ENCODE assay signal across 14 cellular contexts in the genomic region with DNA sequence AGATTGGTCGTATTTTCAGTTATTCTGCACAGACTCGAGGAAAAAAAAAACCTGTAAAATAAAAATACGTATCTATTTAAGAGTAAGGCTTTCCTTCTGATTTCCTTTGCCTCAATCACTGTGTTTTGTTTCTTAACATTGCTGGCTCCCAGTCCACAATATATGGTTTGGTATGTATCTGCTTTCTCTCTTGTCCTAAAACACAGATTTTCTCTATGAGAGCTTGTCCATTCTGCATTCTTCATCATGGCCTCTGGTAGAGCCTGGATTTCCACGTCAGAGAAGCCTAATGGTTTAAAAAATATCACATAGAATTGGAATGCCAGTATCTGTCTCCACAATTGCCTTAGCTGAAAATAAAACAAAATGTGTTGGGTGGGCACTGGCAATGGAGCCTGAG. TPM values are rescaled to one million over a fixed set of nuclear protein-coding genes. Genes with fewer than 3 reads are reported as not detected.
A peak's percentile ranks its signal among the peaks of the same experiment; 100 is the strongest.
DNase-seq lines count a peak whose midpoint lies in the region; ATAC-seq, FAIRE-seq and TF ChIP-seq lines count a peak whose summit lies in the region.
"Had no signal": no experiment of that assay in that cellular context is flagged by ENCODE, and none has a peak within 500 bp of the region (broad histone marks: within the 10 kb centered on the region; RNA-seq: fewer than 3 reads in every experiment).

No MANE protein-coding gene starts in this region.

- CTCF ChIA-PET in activated CD4-positive, alpha-beta T cell treated with anti-CD3 and anti-CD28 coated beads for 36 hours (lab: Charles Lee): interaction anchor here (0.6 to 4.0 kb wide), 12 partner anchors 12 to 197 kb away, joined by 3 to 24 read pairs (median 4); a partner anchor contains a TSS
- CTCF ChIA-PET in HepG2 (lab: Yijun Ruan, JAX; ENCODE audit: low intra/inter-chr PET ratio, low total read pairs): no interaction called here

- H3K9ac ChIP-seq in mesenchymal stem cell (ENCODE audit: low read length): peak overlapping the region; percentile 71
- H3K9ac ChIP-seq in GM23248: no peak overlapping the region
- H3K9ac ChIP-seq in HepG2 (ENCODE audit: insufficient read depth, low read depth, low read length): no peak overlapping the region

- no peak overlapping the region for H2BK12ac ChIP-seq in mesenchymal stem cell (ENCODE audit: low read length in 2 of 2)

- 73% methylated on average over 3 of the region's 4 CpGs for WGBS in mesenchymal stem cell
- WGBS in GM23248 (ENCODE audit: low coverage in 1 of 2, low lambda C conversion rate in 2 of 2, missing lambda C conversion rate in 2 of 2), 2 experiments: 45 to 50% methylated on average over 4 of the region's 4 CpGs
- WGBS in HepG2 (ENCODE audit: low lambda C conversion rate): 2% methylated on average over 4 of the region's 4 CpGs

- H3K9me3 ChIP-seq in mesenchymal stem cell (ENCODE audit: control insufficient read depth, low read length): no peaks in the 10 kb centered on the region
- no peaks in the 10 kb centered on the region for H3K9me3 ChIP-seq in thoracic aorta
- H3K9me3 ChIP-seq in GM23248 (ENCODE audit: low read depth): no peaks in the 10 kb centered on the region
- no peaks in the 10 kb centered on the region for H3K9me3 ChIP-seq in HepG2 (ENCODE audit: low read length)
- H3K9me3 ChIP-seq: A549 had no signal

- H3K79me1 ChIP-seq in mesenchymal stem cell (replicated peaks; ENCODE audit: low read length, poor library complexity, severe bottlenecking): peaks cover 10% of the 10 kb centered on the region

- H4K91ac ChIP-seq in mesenchymal stem cell (ENCODE audit: low read length): no peak overlapping the region

- H2BK120ac ChIP-seq in mesenchymal stem cell (ENCODE audit: low read depth, low read length): no peak overlapping the region

- H2BK15ac ChIP-seq in mesenchymal stem cell (ENCODE audit: low read depth, poor library complexity, severe bottlenecking): no peak overlapping the region

- in situ Hi-C loops in astrocyte of the cerebellum (cut with HindIII; ENCODE audit: low sequenced_read_pairs): loop anchor here (25.0 kb wide), 1 partner anchor 178 kb away; no protein-coding TSS in a partner anchor
- in situ Hi-C loops in GM23248 (cut with MboI): loop anchor here (10.0 kb wide), 1 partner anchor 180 kb away; no protein-coding TSS in a partner anchor
- in situ Hi-C loops in HepG2 (cut with HindIII; ENCODE audit: extremely low pct_ligation_motif_present, low pct_unique_long_range_greater_than_20kb): no loop called here

- no peaks in the 10 kb centered on the region for H3K27me3 Mint-ChIP-seq in activated CD4-positive, alpha-beta T cell treated with anti-CD3 and anti-CD28 coated beads for 36 hours

- no peak overlapping the region for H3K14ac ChIP-seq in mesenchymal stem cell (ENCODE audit: low read length in 2 of 2)

- peak overlapping the region; percentile 68 for H3K4me3 ChIP-seq in astrocyte of the cerebellum (ENCODE audit: low read depth, low read length)
- no peak overlapping the region for H3K4me3 ChIP-seq in mesenchymal stem cell (ENCODE audit: insufficient read depth in 1 of 2, low read depth in 1 of 2, low read length in 2 of 2)
- peak overlapping the region; percentile 86 for H3K4me3 ChIP-seq in thoracic aorta
- H3K4me3 ChIP-seq in GM23248: no peak overlapping the region
- H3K4me3 ChIP-seq in HepG2 (replicated peaks in 1 of 3; ENCODE audit: insufficient read depth in 1 of 3, low read depth in 2 of 3, low read length in 3 of 3): no peak overlapping the region
- H3K4me3 ChIP-seq: A549 had no signal

- no peak overlapping the region for H3K18ac ChIP-seq in mesenchymal stem cell (ENCODE audit: low read depth in 1 of 2, low read length in 2 of 2)

- H4K20me1 ChIP-seq in GM23248 (ENCODE audit: insufficient read depth) (no peaks in the 10 kb centered on the region), HepG2 (ENCODE audit: insufficient read depth, low read length) (no peaks in the 10 kb centered on the region)

- H3K36me3 Mint-ChIP-seq in activated CD4-positive, alpha-beta T cell treated with anti-CD3 and anti-CD28 coated beads for 36 hours (ENCODE audit: low read depth): peaks cover 26% of the 10 kb centered on the region

- H2AK5ac ChIP-seq in mesenchymal stem cell (ENCODE audit: low read length, severe bottlenecking): no peak overlapping the region

- ATAC-seq in activated CD4-positive, alpha-beta T cell treated with anti-CD3 and anti-CD28 coated beads for 36 hours: no peak
- ATAC-seq in thoracic aorta (ENCODE audit: insufficient number of reproducible peaks, low FRiP score, low read depth): no peak
- ATAC-seq in HepG2: no peak
- no peak for ATAC-seq in HG02973 (IDR thresholded peaks at IDR 0.05; ENCODE audit: unreplicated experiment)

- POLR2A ChIA-PET in activated CD4-positive, alpha-beta T cell treated with anti-CD3 and anti-CD28 coated beads for 36 hours (lab: Charles Lee): no interaction called here
- POLR2A ChIA-PET in HepG2 (lab: Yijun Ruan, JAX): no interaction called here

- no peak overlapping the region for H2BK5ac ChIP-seq in mesenchymal stem cell (ENCODE audit: low read depth, low read length, poor library complexity, severe bottlenecking)

- no peaks in the 10 kb centered on the region for H3K9me2 ChIP-seq in GM23248 (ENCODE audit: insufficient read depth)

- H3K36me3 ChIP-seq in mesenchymal stem cell (ENCODE audit: control insufficient read depth in 1 of 2, insufficient read depth in 2 of 2, low read depth in 1 of 2, low read length in 2 of 2): no peaks in the 10 kb centered on the region
- H3K36me3 ChIP-seq in thoracic aorta: no peaks in the 10 kb centered on the region
- no peaks in the 10 kb centered on the region for H3K36me3 ChIP-seq in GM23248 (ENCODE audit: low read depth)
- H3K36me3 ChIP-seq in HepG2 (replicated peaks in 1 of 2; ENCODE audit: control insufficient read depth in 1 of 2, insufficient read depth in 2 of 2, low read length in 2 of 2): no peaks in the 10 kb centered on the region

- H3K23ac ChIP-seq in mesenchymal stem cell (ENCODE audit: low read length in 2 of 2): no peak overlapping the region

- no peak for TF ChIP-seq CTCF in astrocyte of the cerebellum (IDR thresholded peaks at IDR 0.05; ENCODE audit: low read depth, low read length, missing control alignments)
- no peak for TF ChIP-seq CTCF in thoracic aorta (IDR thresholded peaks at IDR 0.05)
- TF ChIP-seq CTCF in HepG2 (CRISPR knock-in tag; IDR thresholded peaks at IDR 0.05): no peak

- H3K4me3 Mint-ChIP-seq in activated CD4-positive, alpha-beta T cell treated with anti-CD3 and anti-CD28 coated beads for 36 hours: peak overlapping the region; percentile 84
- H3K4me3 Mint-ChIP-seq: dendritic cell treated with granulocyte-macrophage colony-stimulating factor and Interleukin-4, amounts not matched to agents 40 ng/mL and 50 ng/mL, for 4 days had no signal

- FAIRE-seq in HepG2 (lab: Jason Lieb, UNC): no peak
- FAIRE-seq: A549 had no signal

- H3F3A ChIP-seq in GM23248 (ENCODE audit: insufficient read depth): no peaks in the 10 kb centered on the region

- no peak overlapping the region for H3K4ac ChIP-seq in mesenchymal stem cell (ENCODE audit: low read depth in 1 of 2, low read length in 2 of 2)

- peak overlapping the region; percentile 93 for H3K27ac Mint-ChIP-seq in activated CD4-positive, alpha-beta T cell treated with anti-CD3 and anti-CD28 coated beads for 36 hours
- H3K27ac Mint-ChIP-seq: dendritic cell treated with granulocyte-macrophage colony-stimulating factor and Interleukin-4, amounts not matched to agents 40 ng/mL and 50 ng/mL, for 4 days had no signal

- H2AFZ ChIP-seq in mesenchymal stem cell (ENCODE audit: low read depth, low read length) (no peak overlapping the region), GM23248 (no peak overlapping the region), HepG2 (ENCODE audit: low read length) (no peak overlapping the region)

- intact Hi-C loops in activated CD4-positive, alpha-beta T cell treated with anti-CD3 and anti-CD28 coated beads for 36 hours (cut with DNase I, micrococcal nuclease): loop anchor here (5.0 to 10.0 kb wide), 2 partner anchors 58 to 670 kb away; no protein-coding TSS in a partner anchor
- intact Hi-C loops in HepG2 (cut with micrococcal nuclease; ENCODE audit: unreplicated experiment): no loop called here

- DNase-seq in activated CD4-positive, alpha-beta T cell treated with anti-CD3 and anti-CD28 coated beads for 36 hours: no peak
- DNase-seq in activated CD4-positive, alpha-beta T cell treated with anti-CD3 and anti-CD28 coated beads, Interleukin-2, amount 50 U/mL, for 1 hour: no peak
- DNase-seq in astrocyte of the cerebellum (ENCODE audit: low read depth): no peak
- no peak for DNase-seq in mesenchymal stem cell
- no peak for DNase-seq in thoracic aorta (ENCODE audit: low spot score)
- no peak for DNase-seq in GM23248
- DNase-seq in HepG2 (ENCODE audit: low spot score): no peak
- DNase-seq: activated CD4-positive, CD25-positive, alpha-beta regulatory T cell treated with anti-CD3 and anti-CD28 coated beads, Interleukin-2, amount 50 U/mL, for 72 hours; islet precursor cell; MV-4-11; stimulated activated CD4-positive, alpha-beta T cell treated with anti-CD3 and anti-CD28 coated beads, Interleukin-2, amount 100 ng/mL, for 48 hours had no signal

- no TSS peak for BruUV-seq in HepG2 (replicated peaks; lab: Mats Ljungman, UMichigan)

- H4K8ac ChIP-seq in mesenchymal stem cell (ENCODE audit: low read length): no peak overlapping the region

- H3K27me3 ChIP-seq in mesenchymal stem cell (ENCODE audit: control insufficient read depth in 1 of 2, insufficient read depth in 1 of 2, low read length in 2 of 2) (peaks cover 0 to 5% of the 10 kb centered on the region in 2 experiments), thoracic aorta (replicated peaks; ENCODE audit: insufficient read depth) (no peaks in the 10 kb centered on the region), GM23248 (replicated peaks; ENCODE audit: insufficient read depth) (peaks cover 46% of the 10 kb centered on the region), HepG2 (ENCODE audit: control insufficient read depth in 1 of 2, insufficient read depth in 2 of 2, low read length in 2 of 2) (peaks cover 0 to 15% of the 10 kb centered on the region in 2 experiments; a peak in 3 of 5 replicates)

- no peaks in the 10 kb centered on the region for H3K79me2 ChIP-seq in GM23248 (ENCODE audit: insufficient read depth)
- H3K79me2 ChIP-seq in HepG2 (ENCODE audit: insufficient read depth, low read length): no peaks in the 10 kb centered on the region

- TF ChIP-seq RAD21 in HepG2 (CRISPR knock-in tag; IDR thresholded peaks at IDR 0.05): no peak

- no peak for TF ChIP-seq EP300 in HepG2 (IDR thresholded peaks at IDR 0.05; ENCODE audit: low read depth in 2 of 2, low read length in 2 of 2)
- no peak for TF ChIP-seq EP300 in HepG2 (CRISPR knock-in tag; IDR thresholded peaks at IDR 0.05; ENCODE audit: borderline replicate concordance)

- peak overlapping the region; percentile 8 for H3K4me2 ChIP-seq in mesenchymal stem cell (ENCODE audit: low read length, poor library complexity, severe bottlenecking)
- H3K4me2 ChIP-seq in GM23248 (ENCODE audit: unreplicated experiment): no peak overlapping the region
- H3K4me2 ChIP-seq in HepG2 (ENCODE audit: low read depth, low read length): no peak overlapping the region
- H3K4me2 ChIP-seq: A549 had no signal

- H3K27ac ChIP-seq in mesenchymal stem cell (ENCODE audit: low read length, poor library complexity, severe bottlenecking): no peak overlapping the region
- H3K27ac ChIP-seq in thoracic aorta: peak overlapping the region; percentile 84 to 93
- no peak overlapping the region for H3K27ac ChIP-seq in GM23248
- H3K27ac ChIP-seq in HepG2 (ENCODE audit: extremely low read length, insufficient read depth, low read length): no peak overlapping the region
- H3K27ac ChIP-seq: A549 had no signal

- TF ChIP-seq POLR2A in HepG2 (IDR thresholded peaks at IDR 0.05; ENCODE audit: insufficient read depth in 1 of 2, low read depth in 2 of 2, low read length in 2 of 2): no peak

- no peaks in the 10 kb centered on the region for H3K9me3 Mint-ChIP-seq in activated CD4-positive, alpha-beta T cell treated with anti-CD3 and anti-CD28 coated beads for 36 hours (ENCODE audit: low read depth)
- H3K9me3 Mint-ChIP-seq: dendritic cell treated with granulocyte-macrophage colony-stimulating factor and Interleukin-4, amounts not matched to agents 40 ng/mL and 50 ng/mL, for 4 days had no signal

- peaks cover 47% of the 10 kb centered on the region for H3K4me1 Mint-ChIP-seq in activated CD4-positive, alpha-beta T cell treated with anti-CD3 and anti-CD28 coated beads for 36 hours

- H3K4me1 ChIP-seq in mesenchymal stem cell (ENCODE audit: control insufficient read depth, insufficient read depth, low read depth, low read length) (peaks cover 1% of the 10 kb centered on the region), thoracic aorta (ENCODE audit: control insufficient read depth in 1 of 2, low read depth in 2 of 2) (peaks cover 14 to 51% of the 10 kb centered on the region in 2 donors), GM23248 (ENCODE audit: insufficient read depth) (peaks cover 3% of the 10 kb centered on the region; the same call in 1 of the 2 replicates), HepG2 (ENCODE audit: insufficient read depth, low read length) (no peaks in the 10 kb centered on the region)
- H3K4me1 ChIP-seq: A549 had no signal

RNA-seq across cellular contexts. Expression of a gene that starts 1.8 kb away (rescaled TPM):
- total RNA-seq in activated CD4-positive, alpha-beta T cell treated with anti-CD3 and anti-CD28 coated beads for 36 hours: 10 to 100 TPM; 30.2 to 42.3 TPM
- polyA plus RNA-seq in mesenchymal stem cell (2013, experiment 1 of 2): 0.26 TPM
- polyA plus RNA-seq in mesenchymal stem cell (2013, experiment 2 of 2): 0.23 TPM
- total RNA-seq in thoracic aorta (10 to 100 TPM; 22.5 to 42.2 TPM), HepG2 (2016; rRNA removed; fragmentation: Illumina TruSeq; extraction: Trizol) (not detected in 2 replicates)
- 0.76 TPM in 1 of 2 replicates, not detected in the other for total RNA-seq in GM23248 (2014; rRNA removed; shearing (Covaris generic))
- polyA plus RNA-seq in GM23248 (2016; fragmentation: Nextera tagmentation; extraction: Ambion mirVana) (0.18 and 0.20 TPM in 2 replicates), HepG2 (2011; rRNA removed) (not detected in 2 replicates)
- total RNA-seq in HepG2 (2016; cell fraction: cytosol; rRNA removed; fragmentation: Illumina TruSeq; extraction: Trizol; ENCODE audit: low read depth): not detected in 2 replicates
- not detected in 2 replicates for total RNA-seq in HepG2 (2016; cell fraction: insoluble cytoplasmic fraction; rRNA removed; fragmentation: Illumina TruSeq; extraction: Trizol)
- not detected in 2 replicates for total RNA-seq in HepG2 (2016; cell fraction: membrane; rRNA removed; fragmentation: Illumina TruSeq; extraction: Trizol)
- not detected in 2 replicates for total RNA-seq in HepG2 (2016; cell fraction: nucleus; rRNA removed; fragmentation: Illumina TruSeq; extraction: Trizol)
- 0.03 TPM in 1 of 2 replicates, not detected in the other for polyA plus RNA-seq in HepG2 (2011; cell fraction: cytosol; rRNA removed)
- polyA plus RNA-seq in HepG2 (2011; cell fraction: nucleus; rRNA removed): 0.05 TPM in 1 of 2 replicates, not detected in the other
- not detected in 2 replicates for polyA plus RNA-seq in HepG2 (2012)
- not detected in 2 replicates for polyA plus RNA-seq in HepG2 (2016; cell fraction: cytosol; fragmentation: Illumina TruSeq; extraction: Trizol; ENCODE audit: low read depth)
- not detected in 2 replicates for polyA plus RNA-seq in HepG2 (2016; cell fraction: insoluble cytoplasmic fraction; fragmentation: Illumina TruSeq; extraction: Trizol; ENCODE audit: low read depth)
- not detected in 2 replicates for polyA plus RNA-seq in HepG2 (2016; cell fraction: membrane; fragmentation: Illumina TruSeq; extraction: Trizol; ENCODE audit: low read depth)
- not detected in 2 replicates for polyA plus RNA-seq in HepG2 (2016; cell fraction: nucleus; fragmentation: Illumina TruSeq; extraction: Trizol; ENCODE audit: insufficient read depth, low read depth)
- not detected in 2 replicates for polyA minus RNA-seq in HepG2 (2011; rRNA and poly(A)+ RNA removed; ENCODE audit: low replicate concordance)
- polyA minus RNA-seq in HepG2 (2011; cell fraction: cytosol; rRNA and poly(A)+ RNA removed): not detected in 2 replicates
- not detected in 2 replicates for polyA minus RNA-seq in HepG2 (2011; cell fraction: nucleus; rRNA and poly(A)+ RNA removed)
- polyA plus RNA-seq: A549 had no signal

RNA-seq across cellular contexts. Expression of a gene that starts 40.7 kb away (rescaled TPM):
- total RNA-seq in activated CD4-positive, alpha-beta T cell treated with anti-CD3 and anti-CD28 coated beads for 36 hours: not detected
- not detected for polyA plus RNA-seq in mesenchymal stem cell (2013, experiment 1 of 2)
- polyA plus RNA-seq in mesenchymal stem cell (2013, experiment 2 of 2): not detected
- total RNA-seq in thoracic aorta: not detected
- total RNA-seq in GM23248 (2014; rRNA removed; shearing (Covaris generic)): not detected in 2 replicates
- polyA plus RNA-seq in GM23248 (2016; fragmentation: Nextera tagmentation; extraction: Ambion mirVana): not detected in 2 replicates
- total RNA-seq in HepG2 (2016; rRNA removed; fragmentation: Illumina TruSeq; extraction: Trizol): not detected in 2 replicates
- not detected in 2 replicates for total RNA-seq in HepG2 (2016; cell fraction: cytosol; rRNA removed; fragmentation: Illumina TruSeq; extraction: Trizol; ENCODE audit: low read depth)
- total RNA-seq in HepG2 (2016; cell fraction: insoluble cytoplasmic fraction; rRNA removed; fragmentation: Illumina TruSeq; extraction: Trizol): not detected in 2 replicates
- total RNA-seq in HepG2 (2016; cell fraction: membrane; rRNA removed; fragmentation: Illumina TruSeq; extraction: Trizol): not detected in 2 replicates
- not detected in 2 replicates for total RNA-seq in HepG2 (2016; cell fraction: nucleus; rRNA removed; fragmentation: Illumina TruSeq; extraction: Trizol)
- polyA plus RNA-seq in HepG2 (2011; rRNA removed): not detected in 2 replicates
- polyA plus RNA-seq in HepG2 (2011; cell fraction: cytosol; rRNA removed): not detected in 2 replicates
- not detected in 2 replicates for polyA plus RNA-seq in HepG2 (2011; cell fraction: nucleus; rRNA removed)
- not detected in 2 replicates for polyA plus RNA-seq in HepG2 (2012)
- not detected in 2 replicates for polyA plus RNA-seq in HepG2 (2016; cell fraction: cytosol; fragmentation: Illumina TruSeq; extraction: Trizol; ENCODE audit: low read depth)
- polyA plus RNA-seq in HepG2 (2016; cell fraction: insoluble cytoplasmic fraction; fragmentation: Illumina TruSeq; extraction: Trizol; ENCODE audit: low read depth): not detected in 2 replicates
- polyA plus RNA-seq in HepG2 (2016; cell fraction: membrane; fragmentation: Illumina TruSeq; extraction: Trizol; ENCODE audit: low read depth): not detected in 2 replicates
- not detected in 2 replicates for polyA plus RNA-seq in HepG2 (2016; cell fraction: nucleus; fragmentation: Illumina TruSeq; extraction: Trizol; ENCODE audit: insufficient read depth, low read depth)
- not detected in 2 replicates for polyA minus RNA-seq in HepG2 (2011; rRNA and poly(A)+ RNA removed; ENCODE audit: low replicate concordance)
- not detected in 2 replicates for polyA minus RNA-seq in HepG2 (2011; cell fraction: cytosol; rRNA and poly(A)+ RNA removed)
- polyA minus RNA-seq in HepG2 (2011; cell fraction: nucleus; rRNA and poly(A)+ RNA removed): not detected in 2 replicates
- polyA plus RNA-seq: A549 had no signal

Comparison
In these comparisons a context has a peak if more than half of its experiments do, and no peak if none do; other contexts are left out.
1. H3K4me3 ChIP-seq: peak in astrocyte of the cerebellum (single experiment) and thoracic aorta (single experiment); none in mesenchymal stem cell (0 of 2), GM23248 (single experiment) and HepG2 (0 of 3).
2. H3K27ac ChIP-seq: peak in thoracic aorta (2 of 2); none in mesenchymal stem cell (single experiment), GM23248 (single experiment) and HepG2 (single experiment).
3. RNA of a gene that starts 1.8 kb away (total RNA-seq): 30.2 to 42.3 TPM in activated CD4-positive, alpha-beta T cell treated with anti-CD3 and anti-CD28 coated beads for 36 hours and 22.5 to 42.2 TPM in thoracic aorta; 0.76 TPM in GM23248 and not detected in HepG2; every median in the first group is over 10 times any median in the second.